Comparison of ENCODE assay signal across 8 cellular contexts in the genomic region with DNA sequence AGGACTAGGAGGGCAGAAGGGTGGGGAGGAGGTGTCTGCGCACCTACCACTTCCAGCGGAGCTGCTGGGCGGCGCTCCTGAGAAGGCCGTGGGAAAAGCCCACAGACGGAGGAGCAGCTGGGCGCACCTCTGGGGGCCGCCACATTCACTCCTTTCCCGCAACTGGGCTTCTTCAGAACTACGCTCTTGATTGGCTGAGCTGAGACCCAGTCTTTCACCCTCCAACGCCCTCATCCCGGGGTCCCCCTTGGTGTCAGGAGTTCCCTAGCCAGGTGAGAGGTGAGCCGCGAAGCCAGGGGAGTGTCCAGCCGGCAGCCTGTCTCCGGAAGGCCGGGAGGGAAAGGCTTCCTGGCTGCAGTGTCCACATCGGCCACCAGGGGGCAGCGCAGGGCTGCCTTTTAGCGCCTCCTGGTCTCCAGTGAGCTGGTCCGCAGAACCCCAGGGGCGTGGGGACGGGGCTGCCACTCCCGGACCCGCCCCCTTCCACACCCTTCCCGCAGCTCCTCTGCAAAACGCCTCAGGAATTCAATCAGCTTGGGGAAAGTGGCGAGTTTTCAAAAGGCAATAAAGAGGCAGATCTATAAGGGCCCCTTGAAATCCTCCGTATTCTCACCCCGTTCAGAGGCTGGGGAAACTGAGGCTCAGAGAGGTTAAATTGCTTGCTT.
DNase-seq lines count a peak whose midpoint lies in the region; ATAC-seq lines count a peak whose summit lies in the region.

No MANE protein-coding gene starts in this region.

- no peak overlapping the region for H3K27ac ChIP-seq in caudate nucleus (ENCODE audit: low read depth, low read length)

- no peak for ATAC-seq in HG02885 (IDR thresholded peaks at IDR 0.05; ENCODE audit: poor library complexity, unreplicated experiment)

- DNase-seq in COR-L47 (lab: John Stamatoyannopoulos, UW) (peak; percentile 49), HCEC 1CT (peak; percentile 44), NCI-H2029 (lab: John Stamatoyannopoulos, UW) (peak; percentile 12), caudate nucleus (lab: John Stamatoyannopoulos, UW) (peak in 56 of 61 donors; percentile 23 to 85 (median 62)), islet precursor cell (peak; percentile 96)
- DNase-seq in activated CD4-positive, CD25-positive, alpha-beta regulatory T cell treated with anti-CD3 and anti-CD28 coated beads, Interleukin-2, amount 50 U/mL, for 16 hours (ENCODE audit: low read depth, low spot score), result peak; percentile 61
- peak; percentile 82 for DNase-seq in stimulated activated CD4-positive, alpha-beta T cell treated with anti-CD3 and anti-CD28 coated beads, Interleukin-12 subunit alpha, Interleukin-12 subunit beta, amount 100 ng/mL, for 4 hours

Comparison
In these comparisons a context has a peak if more than half of its experiments do, and no peak if none do; other contexts are left out.
1. DNase-seq: peak in every context shown above with its lines; median percentile 96 in islet precursor cell; 82 in stimulated activated CD4-positive, alpha-beta T cell treated with anti-CD3 and anti-CD28 coated beads, Interleukin-12 subunit alpha, Interleukin-12 subunit beta, amount 100 ng/mL, for 4 hours; 62 in caudate nucleus; 61 in activated CD4-positive, CD25-positive, alpha-beta regulatory T cell treated with anti-CD3 and anti-CD28 coated beads, Interleukin-2, amount 50 U/mL, for 16 hours; 49 in COR-L47; 44 in HCEC 1CT; 12 in NCI-H2029.